Comparison of ENCODE assay signal across 9 cellular contexts in the genomic region with DNA sequence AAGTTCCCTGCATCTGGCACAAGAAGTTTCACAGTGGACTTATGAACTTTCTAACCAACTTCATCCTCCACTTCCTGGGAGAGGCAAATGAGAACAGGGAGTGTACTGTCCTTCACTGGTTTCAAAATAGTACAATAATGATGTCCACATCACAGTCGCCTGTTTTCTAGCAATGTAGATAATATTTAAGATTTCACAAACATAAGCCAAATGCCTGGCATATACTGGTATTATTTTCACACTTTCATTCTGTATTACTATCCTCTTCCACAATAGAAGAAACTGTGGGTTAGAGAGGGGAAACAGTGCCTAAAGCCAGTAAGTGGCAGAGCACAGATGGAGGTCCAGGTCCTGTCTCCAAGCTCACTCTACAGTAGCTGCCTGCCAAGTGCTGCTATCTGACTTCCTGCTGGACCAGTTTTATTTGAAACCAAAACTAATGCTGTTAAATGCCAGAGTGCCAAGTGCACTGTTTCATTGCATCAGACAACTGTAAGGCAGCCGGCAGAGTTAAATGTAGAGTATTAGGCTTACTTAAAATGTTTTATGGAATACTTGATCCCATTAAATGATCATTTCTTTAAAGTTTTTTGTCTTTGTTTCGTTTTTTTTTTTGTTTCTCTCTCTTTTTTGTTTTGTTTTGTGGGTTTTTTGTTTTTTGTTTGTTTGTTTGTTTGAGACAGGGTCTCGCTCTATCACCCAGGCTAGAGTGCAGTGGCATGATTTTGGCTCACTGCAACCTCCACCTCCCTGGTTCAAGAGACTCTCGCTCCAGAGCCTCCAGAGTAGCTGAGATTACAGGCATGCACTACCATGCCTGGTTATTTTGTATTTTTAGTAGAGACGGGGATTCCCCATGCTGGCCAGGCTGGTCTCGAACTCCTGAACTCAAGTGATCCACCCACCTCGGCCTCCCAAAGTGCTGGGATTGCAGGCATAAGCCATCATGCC. TPM values are rescaled to one million over a fixed set of nuclear protein-coding genes. Genes with fewer than 3 reads are reported as not detected.
DNase-seq lines count a peak whose midpoint lies in the region; ATAC-seq, FAIRE-seq and TF ChIP-seq lines count a peak whose summit lies in the region.
"Had no signal": no experiment of that assay in that cellular context is flagged by ENCODE, and none has a peak within 500 bp of the region (broad histone marks: within the 10 kb centered on the region; RNA-seq: fewer than 3 reads in every experiment).

No MANE protein-coding gene starts in this region.

- DNase-seq in DMS153 treated with DMSO at 0.1 percent for 48 hours (lab: John Stamatoyannopoulos, UW; ENCODE audit: unreplicated experiment): peak; percentile 50
- DNase-seq in NCI-H446 (lab: John Stamatoyannopoulos, UW): peak; percentile 82 to 87
- peak; percentile 66 for DNase-seq in endothelial cell of umbilical vein (ENCODE audit: low read depth, low spot score)
- DNase-seq in omental fat pad (ENCODE audit: low spot score): no peak
- no peak for DNase-seq in dorsolateral prefrontal cortex
- no peak for DNase-seq in activated CD8-positive, alpha-beta memory T cell treated with anti-CD3 and anti-CD28 coated beads for 24 hours
- DNase-seq in activated CD4-positive, alpha-beta T cell treated with anti-CD3 and anti-CD28 coated beads for 1 hour: no peak
- DNase-seq: activated CD4-positive, alpha-beta T cell treated with anti-CD3 and anti-CD28 coated beads, Interleukin-2, amount 50 U/mL, for 4 hours had no signal

- POLR2A ChIA-PET in endothelial cell of umbilical vein (lab: Charles Lee): no interaction called here

- no peaks in the 10 kb centered on the region for H3K9me1 ChIP-seq in endothelial cell of umbilical vein (replicated peaks; ENCODE audit: control insufficient read depth, extremely low read depth, insufficient read depth, low read length)

- TF ChIP-seq POLR2A in endothelial cell of umbilical vein (IDR thresholded peaks at IDR 0.05; ENCODE audit: low read depth, low read length): no peak

- peak; percentile 62 for ATAC-seq in omental fat pad (ENCODE audit: low FRiP score)
- ATAC-seq in HG03432 (IDR thresholded peaks at IDR 0.05; ENCODE audit: unreplicated experiment): no peak

- peaks cover 2% of the 10 kb centered on the region for H3K4me1 ChIP-seq in endothelial cell of umbilical vein (ENCODE audit: control insufficient read depth, extremely low read depth, insufficient read depth, low read length)

- CTCF ChIA-PET in endothelial cell of umbilical vein (lab: Charles Lee): interaction anchor here (1.0 to 2.3 kb wide), 3 partner anchors 10 to 56 kb away, joined by 3 to 10 read pairs (median 4); a partner anchor contains a TSS

- H2AFZ ChIP-seq in endothelial cell of umbilical vein (ENCODE audit: low read depth, low read length): no peak overlapping the region

- H3K79me2 ChIP-seq in endothelial cell of umbilical vein (ENCODE audit: control insufficient read depth, insufficient read depth, low read length): peaks cover 6% of the 10 kb centered on the region

- H3K4me3 ChIP-seq in endothelial cell of umbilical vein (replicated peaks in 1 of 3; ENCODE audit: insufficient read depth in 1 of 3, low read depth in 1 of 3, low read length in 3 of 3) (no peak overlapping the region), dorsolateral prefrontal cortex (no peak overlapping the region)

- no peak overlapping the region for H3K4me2 ChIP-seq in endothelial cell of umbilical vein (ENCODE audit: insufficient read depth, low read length)

- BruUV-seq in endothelial cell of umbilical vein (replicated peaks; lab: Mats Ljungman, UMichigan): no TSS peak

- TF ChIP-seq CTCF in endothelial cell of umbilical vein (IDR thresholded peaks at IDR 0.05; ENCODE audit: extremely low read depth in 1 of 2, insufficient read depth in 1 of 2, low read depth in 1 of 2, low read length in 2 of 2) (no peak), omental fat pad (IDR thresholded peaks at IDR 0.05) (no peak), dorsolateral prefrontal cortex (IDR thresholded peaks at IDR 0.05 in 54 of 56, conservative IDR thresholded peaks at IDR 0.05 in 2 of 56; ENCODE audit: low read depth in 1 of 56, partially characterized antibody in 56 of 56) (no peak)

- H3K27me3 ChIP-seq in endothelial cell of umbilical vein (ENCODE audit: control insufficient read depth in 2 of 2, insufficient read depth in 2 of 2, low read length in 2 of 2) (no peaks in the 10 kb centered on the region), dorsolateral prefrontal cortex (peaks cover 0 to 13% (median 0%) of the 10 kb centered on the region in 45 donors)

- no peaks in the 10 kb centered on the region for H4K20me1 ChIP-seq in endothelial cell of umbilical vein (replicated peaks; ENCODE audit: control insufficient read depth, extremely low read depth, insufficient read depth, low read length)

- no peaks in the 10 kb centered on the region for H3K9me3 ChIP-seq in endothelial cell of umbilical vein (replicated peaks; ENCODE audit: control insufficient read depth, insufficient read depth, low read length)

- H3K27ac ChIP-seq in endothelial cell of umbilical vein (ENCODE audit: insufficient read depth, low read depth, low read length) (no peak overlapping the region), dorsolateral prefrontal cortex (peak overlapping the region in 13 of 59 donors; percentile 2 to 41 (median 10))

- peak; percentile 15 for FAIRE-seq in endothelial cell of umbilical vein (lab: Jason Lieb, UNC)

- H3K36me3 ChIP-seq in endothelial cell of umbilical vein (ENCODE audit: control insufficient read depth in 2 of 2, extremely low read depth in 1 of 2, insufficient read depth in 2 of 2, low read length in 2 of 2): no peaks in the 10 kb centered on the region

- intact Hi-C loops in endothelial cell of umbilical vein (cut with micrococcal nuclease) (no loop called here), dorsolateral prefrontal cortex (cut with DNase I) (no loop called here)

- dilution Hi-C loops in endothelial cell of umbilical vein (cut with MboI; ENCODE audit: extremely low pct_ligation_motif_present, low sequenced_read_pairs): no loop called here

- H3K9ac ChIP-seq in endothelial cell of umbilical vein (replicated peaks; ENCODE audit: extremely low read depth, insufficient read depth, low read length): no peak overlapping the region

TF ChIP-seq in endothelial cell of umbilical vein, 7 proteins besides CTCF, POLR2A, EP300 and RAD21:
- TF ChIP-seq FOS (IDR thresholded peaks at IDR 0.05; ENCODE audit: borderline replicate concordance, insufficient read depth, low read length) (no peak), MYC (IDR thresholded peaks at IDR 0.05; ENCODE audit: low read depth, low read length) (no peak), POLR2AphosphoS5 (IDR thresholded peaks at IDR 0.05; ENCODE audit: insufficient read depth, low read depth, low read length) (no peak), JUN (IDR thresholded peaks at IDR 0.05; ENCODE audit: borderline replicate concordance, insufficient read depth, insufficient read length, low read depth) (no peak), EZH2 (IDR thresholded peaks at IDR 0.05; ENCODE audit: borderline replicate concordance, low read depth, low read length, severe bottlenecking) (no peak), GATA2 (IDR thresholded peaks at IDR 0.05; ENCODE audit: insufficient read depth, insufficient read length, low read depth, low read length) (no peak)
- TF ChIP-seq, protein P1, sequence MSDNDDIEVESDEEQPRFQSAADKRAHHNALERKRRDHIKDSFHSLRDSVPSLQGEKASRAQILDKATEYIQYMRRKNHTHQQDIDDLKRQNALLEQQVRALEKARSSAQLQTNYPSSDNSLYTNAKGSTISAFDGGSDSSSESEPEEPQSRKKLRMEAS (IDR thresholded peaks at IDR 0.05; ENCODE audit: insufficient read depth, insufficient read length): no peak

RNA-seq across cellular contexts. Expression of a gene that starts 15.1 kb away (rescaled TPM):
- 38.2 and 38.4 TPM in 2 replicates for total RNA-seq in endothelial cell of umbilical vein
- 7.0 and 9.1 TPM in 2 replicates for polyA plus RNA-seq in endothelial cell of umbilical vein
- 8.5 and 8.6 TPM in 2 replicates for polyA plus RNA-seq in endothelial cell of umbilical vein (2011; cell fraction: cytosol; rRNA removed)
- polyA plus RNA-seq in endothelial cell of umbilical vein (2011; cell fraction: nucleus; rRNA removed): 29.7 and 30.8 TPM in 2 replicates
- 9.0 and 13.4 TPM in 2 replicates for polyA plus RNA-seq in endothelial cell of umbilical vein (2012)
- 24.9 and 54.1 TPM in 2 replicates for polyA minus RNA-seq in endothelial cell of umbilical vein
- polyA minus RNA-seq in endothelial cell of umbilical vein (2011; cell fraction: cytosol; rRNA and poly(A)+ RNA removed): 8.5 TPM
- 123 and 182 TPM in 2 replicates for polyA minus RNA-seq in endothelial cell of umbilical vein (2011; cell fraction: nucleus; rRNA and poly(A)+ RNA removed)
- 100 to 1,000 TPM in 1 of 4 donors, 10 to 100 TPM in 3; 38.1 to 114 (median 68.5) TPM for total RNA-seq in omental fat pad
- 10 to 100 TPM; 11.3 to 54.1 (median 24.6) TPM for total RNA-seq in dorsolateral prefrontal cortex

Comparison
In these comparisons a context has a peak if more than half of its experiments do, and no peak if none do; other contexts are left out.
1. DNase-seq: peak in DMS153 treated with DMSO at 0.1 percent for 48 hours (single experiment), NCI-H446 (2 of 2) and endothelial cell of umbilical vein (single experiment); none in omental fat pad (single experiment), dorsolateral prefrontal cortex (0 of 10), activated CD8-positive, alpha-beta memory T cell treated with anti-CD3 and anti-CD28 coated beads for 24 hours (single experiment) and activated CD4-positive, alpha-beta T cell treated with anti-CD3 and anti-CD28 coated beads for 1 hour (single experiment).